36 cellular contexts compared by ENCODE assay signal in genomic region chr4:176188654-176189053, GRCh38. TPM values are rescaled to one million over a fixed set of nuclear protein-coding genes. Genes with fewer than 3 reads are reported as not detected.
DNase-seq lines count a peak whose midpoint lies in the region; ATAC-seq, FAIRE-seq and TF ChIP-seq lines count a peak whose summit lies in the region.
"Had no signal": no experiment of that assay in that cellular context is flagged by ENCODE, and none has a peak within 500 bp of the region (broad histone marks: within the 10 kb centered on the region; RNA-seq: fewer than 3 reads in every experiment).

No MANE protein-coding gene starts in this region.

- peak overlapping the region in 2 of 3 donors; percentile 27 to 66 for H3K9ac ChIP-seq in skeletal muscle tissue (ENCODE audit: low read depth in 1 of 3, low read length in 3 of 3)

- DNase-seq in SIG-M5 treated with dmso at 0.1 percent for 504 hours (lab: John Stamatoyannopoulos, UW; ENCODE audit: unreplicated experiment): peak; percentile 30
- no peak for DNase-seq in SIG-M5 (lab: John Stamatoyannopoulos, UW)
- peak; percentile 66 for DNase-seq in MV-4-11 (lab: John Stamatoyannopoulos, UW)
- DNase-seq in bronchial epithelial cell (ENCODE audit: low read depth): peak; percentile 7
- DNase-seq in T1000 (lab: John Stamatoyannopoulos, UW): no peak
- DNase-seq: activated CD4-positive, alpha-beta memory T cell treated with anti-CD3 and anti-CD28 coated beads, Interleukin-2, amount 10 ng/mL, durations not matched to agents 7 days and 5 days; activated CD4-positive, CD25-positive, alpha-beta regulatory T cell treated with anti-CD3 and anti-CD28 coated beads, Interleukin-2, amount 50 U/mL, for 72 hours; activated CD8-positive, alpha-beta memory T cell treated with anti-CD3 and anti-CD28 coated beads, Interleukin-2, amount 50 U/mL, for 4 hours; activated naive CD4-positive, alpha-beta T cell; CD8-positive, alpha-beta memory T cell; DMS 273 treated with DMSO at 0.1 percent for 48 hours; esophagus squamous epithelium; foreskin melanocyte; heart right ventricle; kidney; midbrain; naive thymus-derived CD8-positive, alpha-beta T cell; NCI-H1436; NCI-H2081 treated with DMSO at 0.1 percent for 48 hours; NCI-H226; NCI-H774; nucleus accumbens; OCI-M1; stimulated activated CD4-positive, alpha-beta T cell treated with anti-CD3 and anti-CD28 coated beads, Interleukin-12 subunit alpha, Interleukin-12 subunit beta, amount 100 ng/mL, for 4 hours; stimulated activated CD4-positive, alpha-beta T cell treated with anti-CD3 and anti-CD28 coated beads, Interleukin-2, amount 100 ng/mL, for 48 hours; tibial artery had no signal

- no peaks in the 10 kb centered on the region for H3K9me3 ChIP-seq in skeletal muscle tissue (ENCODE audit: control insufficient read depth in 3 of 3, low read length in 3 of 3)
- H3K9me3 ChIP-seq: esophagus squamous epithelium, HAP-1, heart right ventricle, tibial artery, vagina had no signal

- H3K27me3 ChIP-seq in bronchial epithelial cell (ENCODE audit: control insufficient read depth, insufficient read depth, low read length): no peaks in the 10 kb centered on the region
- H3K27me3 ChIP-seq in skeletal muscle tissue (ENCODE audit: control insufficient read depth in 3 of 3, insufficient read depth in 3 of 3, low read length in 3 of 3): no peaks in the 10 kb centered on the region
- H3K27me3 ChIP-seq: esophagus squamous epithelium, tibial artery, vagina had no signal

- ATAC-seq in GM18511 (IDR thresholded peaks at IDR 0.05; ENCODE audit: unreplicated experiment) (no peak), GM18867 (IDR thresholded peaks at IDR 0.05; ENCODE audit: unreplicated experiment) (no peak)
- ATAC-seq: GM12878; heart right ventricle; naive thymus-derived CD8-positive, alpha-beta T cell; sciatic nerve had no signal

- H3K36me3 ChIP-seq in bronchial epithelial cell (ENCODE audit: control insufficient read depth, insufficient read depth, low read length) (no peaks in the 10 kb centered on the region), skeletal muscle tissue (ENCODE audit: control insufficient read depth in 3 of 3, insufficient read depth in 3 of 3, low read length in 3 of 3) (no peaks in the 10 kb centered on the region)
- H3K36me3 ChIP-seq: esophagus squamous epithelium, HAP-1, heart right ventricle, tibial artery, vagina had no signal

- peaks cover 20 to 23% (median 20%) of the 10 kb centered on the region in 3 donors for H3K4me1 ChIP-seq in skeletal muscle tissue (ENCODE audit: control insufficient read depth in 3 of 3, insufficient read depth in 3 of 3, low read length in 3 of 3)
- H3K4me1 ChIP-seq: esophagus squamous epithelium, heart right ventricle had no signal

- H3K4me3 ChIP-seq in bronchial epithelial cell (ENCODE audit: low read depth, low read length) (no peak overlapping the region), skeletal muscle tissue (ENCODE audit: low read length in 3 of 3) (no peak overlapping the region)
- H3K4me3 ChIP-seq: esophagus squamous epithelium, GM12878, HAP-1, heart right ventricle, SK-N-MC, tibial artery, vagina had no signal

- no peak for FAIRE-seq in bronchial epithelial cell (lab: Jason Lieb, UNC)
- FAIRE-seq: GM12878 had no signal

- H3K27ac ChIP-seq in skeletal muscle tissue (ENCODE audit: low read depth, low read length): peak overlapping the region; percentile 92
- H3K27ac ChIP-seq: esophagus squamous epithelium, heart right ventricle, SK-N-MC, vagina had no signal

- no peak for TF ChIP-seq CTCF in bronchial epithelial cell (IDR thresholded peaks at IDR 0.05; ENCODE audit: insufficient read depth, low read length, severe bottlenecking)

RNA-seq across cellular contexts. Expression of gene SPATA4, which starts 6.7 kb away (rescaled TPM):
- total RNA-seq in bronchial epithelial cell (under 0.01 and 0.13 TPM in 2 replicates), skeletal muscle tissue (0.52 TPM)
- total RNA-seq: activated CD4-positive, alpha-beta memory T cell treated with anti-CD3 and anti-CD28 coated beads, Interleukin-2, amount 10 ng/mL, durations not matched to agents 7 days and 5 days; CD8-positive, alpha-beta memory T cell; dermis microvascular lymphatic vessel endothelial cell; esophagus squamous epithelium; GM12878; lower leg skin; naive thymus-derived CD8-positive, alpha-beta T cell; sciatic nerve; vagina had no signal

Comparison
In these comparisons a context has a peak if more than half of its experiments do, and no peak if none do; other contexts are left out.
1. DNase-seq: peak in SIG-M5 treated with dmso at 0.1 percent for 504 hours (single experiment), MV-4-11 (single experiment) and bronchial epithelial cell (single experiment); none in SIG-M5 (single experiment) and T1000 (single experiment).